ENCODE assay signal across 16 cellular contexts in genomic region chr17:68229619-68230018, GRCh38. TPM values are rescaled to one million over a fixed set of nuclear protein-coding genes. Genes with fewer than 3 reads are reported as not detected.
DNase-seq lines count a peak whose midpoint lies in the region; ATAC-seq and TF ChIP-seq lines count a peak whose summit lies in the region.
"Had no signal": no experiment of that assay in that cellular context is flagged by ENCODE, and none has a peak within 500 bp of the region (broad histone marks: within the 10 kb centered on the region; RNA-seq: fewer than 3 reads in every experiment).

No MANE protein-coding gene starts in this region.

- CTCF ChIA-PET in activated CD4-positive, alpha-beta T cell treated with anti-CD3 and anti-CD28 coated beads for 36 hours (lab: Charles Lee), result interaction anchor here (0.8 kb wide), 1 partner anchor 23 kb away, joined by 4 read pairs; no protein-coding TSS in a partner anchor
- CTCF ChIA-PET in activated B cell treated with CpG ODN at 0.5 μM for 24 hours (lab: Charles Lee), result interaction anchor here (1.3 kb wide), 1 partner anchor 29 kb away, joined by 3 read pairs; no protein-coding TSS in a partner anchor

- H3K4ac ChIP-seq in neuronal stem cell (ENCODE audit: low read length) (no peak overlapping the region), mesendoderm (ENCODE audit: low read depth, low read length) (no peak overlapping the region)

- H2BK5ac ChIP-seq in neuronal stem cell (ENCODE audit: low read length), result no peak overlapping the region
- H2BK5ac ChIP-seq in mesendoderm (ENCODE audit: low read length), result no peak overlapping the region

- H3K4me1 ChIP-seq in GM23338 (ENCODE audit: insufficient read depth), result no peaks in the 10 kb centered on the region
- H3K4me1 ChIP-seq in neuronal stem cell (ENCODE audit: control insufficient read depth in 2 of 2, insufficient read depth in 1 of 2, low read depth in 1 of 2, low read length in 2 of 2), result no peaks in the 10 kb centered on the region
- no peaks in the 10 kb centered on the region for H3K4me1 ChIP-seq in mesendoderm (ENCODE audit: control insufficient read depth, low read depth, low read length)

- DNase-seq in activated CD4-positive, alpha-beta T cell treated with anti-CD3 and anti-CD28 coated beads for 36 hours, result no peak
- no peak for DNase-seq in activated CD4-positive, alpha-beta T cell treated with anti-CD3 and anti-CD28 coated beads for 1 hour
- no peak for DNase-seq in GM23338 (ENCODE audit: low spot score)
- DNase-seq in activated B cell treated with CpG ODN at 0.5 μM for 24 hours, result no peak
- no peak for DNase-seq in neuronal stem cell (ENCODE audit: low spot score)
- no peak for DNase-seq in mesendoderm
- no peak for DNase-seq in activated naive CD4-positive, alpha-beta T cell (lab: John Stamatoyannopoulos, UW)
- no peak for DNase-seq in NK-92 (lab: John Stamatoyannopoulos, UW; ENCODE audit: unreplicated experiment)
- DNase-seq: H9, NCI-H1048, NCI-H1436 treated with DMSO at 0.1 percent for 48 hours, NCI-H2029 treated with DMSO at 0.1 percent for 48 hours, NCI-H510A treated with DMSO at 0.1 percent for 48 hours, SHP77 treated with DMSO at 0.1 percent for 48 hours had no signal

- H3K79me1 ChIP-seq in neuronal stem cell (ENCODE audit: low read depth, low read length), result peaks cover 3% of the 10 kb centered on the region
- H3K79me1 ChIP-seq in mesendoderm (ENCODE audit: low read length), result no peaks in the 10 kb centered on the region

- POLR2A ChIA-PET in activated CD4-positive, alpha-beta T cell treated with anti-CD3 and anti-CD28 coated beads for 36 hours (lab: Charles Lee), result no interaction called here
- POLR2A ChIA-PET in activated B cell treated with CpG ODN at 0.5 μM for 24 hours (lab: Charles Lee), result interaction anchor here (1.5 kb wide), 1 partner anchor 18 kb away, joined by 4 read pairs; no protein-coding TSS in a partner anchor

- H4K91ac ChIP-seq in neuronal stem cell (ENCODE audit: low read depth, low read length, poor library complexity), result no peak overlapping the region

- peaks cover 34% of the 10 kb centered on the region for H3K4me1 Mint-ChIP-seq in activated CD4-positive, alpha-beta T cell treated with anti-CD3 and anti-CD28 coated beads for 36 hours
- H3K4me1 Mint-ChIP-seq in GM23338 (peaks cover 5% of the 10 kb centered on the region; the same call in 1 of the 3 replicates), activated B cell treated with CpG ODN at 0.5 μM for 24 hours (peaks cover 80% of the 10 kb centered on the region)

- no peak overlapping the region for H3K56ac ChIP-seq in mesendoderm (ENCODE audit: low read length)

- H2BK15ac ChIP-seq in neuronal stem cell (ENCODE audit: low read length) (no peak overlapping the region), mesendoderm (replicated peaks; ENCODE audit: low read depth) (no peak overlapping the region)

- no peaks in the 10 kb centered on the region for H3K9me3 ChIP-seq in neuronal stem cell (replicated peaks in 1 of 2; ENCODE audit: control insufficient read depth in 2 of 2, insufficient read depth in 1 of 2, low read depth in 1 of 2, low read length in 2 of 2)

- no peak overlapping the region for H2BK12ac ChIP-seq in neuronal stem cell (ENCODE audit: low read length)

- no peak overlapping the region for H3K4me3 Mint-ChIP-seq in activated CD4-positive, alpha-beta T cell treated with anti-CD3 and anti-CD28 coated beads for 36 hours
- H3K4me3 Mint-ChIP-seq in GM23338, result no peak overlapping the region
- H3K4me3 Mint-ChIP-seq in activated B cell treated with CpG ODN at 0.5 μM for 24 hours, result no peak overlapping the region
- H3K4me3 Mint-ChIP-seq: H9 had no signal

- H3K23ac ChIP-seq in neuronal stem cell (ENCODE audit: low read depth, low read length, poor library complexity), result no peak overlapping the region
- H3K23ac ChIP-seq in mesendoderm (ENCODE audit: low read length), result no peak overlapping the region

- no peaks in the 10 kb centered on the region for H3K27me3 Mint-ChIP-seq in activated CD4-positive, alpha-beta T cell treated with anti-CD3 and anti-CD28 coated beads for 36 hours
- peaks cover 2% of the 10 kb centered on the region for H3K27me3 Mint-ChIP-seq in GM23338 (ENCODE audit: insufficient read depth, low read depth, poor library complexity)
- H3K27me3 Mint-ChIP-seq in activated B cell treated with CpG ODN at 0.5 μM for 24 hours, result no peaks in the 10 kb centered on the region

- H4K8ac ChIP-seq in neuronal stem cell (ENCODE audit: low read depth, low read length), result no peak overlapping the region
- no peak overlapping the region for H4K8ac ChIP-seq in mesendoderm (ENCODE audit: low read depth, low read length)

- H3K18ac ChIP-seq in neuronal stem cell (ENCODE audit: low read length), result no peak overlapping the region
- no peak overlapping the region for H3K18ac ChIP-seq in mesendoderm (ENCODE audit: low read length)

- ATAC-seq in activated CD4-positive, alpha-beta T cell treated with anti-CD3 and anti-CD28 coated beads for 36 hours, result no peak
- ATAC-seq in GM23338 (no peak), activated B cell treated with CpG ODN at 0.5 μM for 24 hours (ENCODE audit: low read depth) (no peak)

- no peaks in the 10 kb centered on the region for H3F3A ChIP-seq in GM23338 (replicated peaks; ENCODE audit: low read depth)

- H2AK5ac ChIP-seq in neuronal stem cell (ENCODE audit: low read depth, low read length) (no peak overlapping the region), mesendoderm (ENCODE audit: low read length) (no peak overlapping the region)

- no peaks in the 10 kb centered on the region for H3K9me3 Mint-ChIP-seq in activated CD4-positive, alpha-beta T cell treated with anti-CD3 and anti-CD28 coated beads for 36 hours (ENCODE audit: low read depth)
- H3K9me3 Mint-ChIP-seq in GM23338 (no peaks in the 10 kb centered on the region; the same call in 2 of the 3 replicates), activated B cell treated with CpG ODN at 0.5 μM for 24 hours (no peaks in the 10 kb centered on the region)
- H3K9me3 Mint-ChIP-seq: H9 had no signal

- no peak overlapping the region for H3K14ac ChIP-seq in neuronal stem cell (ENCODE audit: low read length)

- peak overlapping the region; percentile 77 for H3K27ac Mint-ChIP-seq in activated CD4-positive, alpha-beta T cell treated with anti-CD3 and anti-CD28 coated beads for 36 hours
- H3K27ac Mint-ChIP-seq in GM23338 (no peak overlapping the region), activated B cell treated with CpG ODN at 0.5 μM for 24 hours (peak overlapping the region; percentile 73)

- H3K27me3 ChIP-seq in GM23338 (ENCODE audit: insufficient read depth) (no peaks in the 10 kb centered on the region), neuronal stem cell (ENCODE audit: control insufficient read depth in 3 of 3, insufficient read depth in 3 of 3, low read depth in 1 of 3, low read length in 3 of 3) (no peaks in the 10 kb centered on the region), mesendoderm (ENCODE audit: insufficient read depth, low read length, poor library complexity) (no peaks in the 10 kb centered on the region)

- peak overlapping the region; percentile 54 for H2BK120ac ChIP-seq in neuronal stem cell (ENCODE audit: low read depth, low read length)
- no peak overlapping the region for H2BK120ac ChIP-seq in mesendoderm (ENCODE audit: low read depth, low read length)

- H2AFZ ChIP-seq in GM23338 (no peak overlapping the region), neuronal stem cell (ENCODE audit: low read length) (no peak overlapping the region)

- no peaks in the 10 kb centered on the region for H4K20me1 ChIP-seq in GM23338 (replicated peaks; ENCODE audit: insufficient read depth)

- H3K36me3 Mint-ChIP-seq in activated CD4-positive, alpha-beta T cell treated with anti-CD3 and anti-CD28 coated beads for 36 hours (ENCODE audit: low read depth), result peaks cover 2% of the 10 kb centered on the region
- H3K36me3 Mint-ChIP-seq in GM23338 (ENCODE audit: low read depth) (peaks cover 5% of the 10 kb centered on the region; the same call in 2 of the 3 replicates), activated B cell treated with CpG ODN at 0.5 μM for 24 hours (ENCODE audit: low read depth) (peaks cover 30% of the 10 kb centered on the region)

- H3K79me2 ChIP-seq in GM23338 (replicated peaks; ENCODE audit: insufficient read depth) (no peaks in the 10 kb centered on the region), mesendoderm (ENCODE audit: control insufficient read depth, insufficient read depth, low read length) (no peaks in the 10 kb centered on the region)

- TF ChIP-seq CTCF in GM23338 (conservative IDR thresholded peaks at IDR 0.05; ENCODE audit: low read depth in 2 of 2) (no peak), activated B cell treated with CpG ODN at 0.5 μM for 24 hours (IDR thresholded peaks at IDR 0.05) (no peak)

- H3K4me2 ChIP-seq in GM23338 (no peak overlapping the region), neuronal stem cell (ENCODE audit: insufficient read depth, low read length, poor library complexity, severe bottlenecking) (no peak overlapping the region), mesendoderm (ENCODE audit: low read length) (no peak overlapping the region)
- H3K4me2 ChIP-seq: KMS-11 had no signal

- H3K4me3 ChIP-seq in GM23338 (no peak overlapping the region), neuronal stem cell (ENCODE audit: low read length in 2 of 2) (no peak overlapping the region), mesendoderm (ENCODE audit: low read length) (no peak overlapping the region)

- no CpG with 5 or more reads among the region's 8 CpGs for WGBS in neuronal stem cell (ENCODE audit: extremely low coverage in 2 of 2, insufficient read length in 2 of 2, insufficient replicate concordance in 1 of 2), 2 donors
- WGBS in mesendoderm (ENCODE audit: extremely low coverage, insufficient coverage, low lambda C conversion rate), result no CpG with 5 or more reads among the region's 8 CpGs

- H3K9ac ChIP-seq in neuronal stem cell (ENCODE audit: low read depth, low read length, poor library complexity), result peak overlapping the region; percentile 44
- no peak overlapping the region for H3K9ac ChIP-seq in mesendoderm (ENCODE audit: low read length)
- H3K9ac ChIP-seq: KMS-11 had no signal

- intact Hi-C loops in activated CD4-positive, alpha-beta T cell treated with anti-CD3 and anti-CD28 coated beads for 36 hours (cut with DNase I, micrococcal nuclease), result no loop called here
- intact Hi-C loops in activated B cell treated with CpG ODN at 0.5 μM for 24 hours (cut with micrococcal nuclease), result no loop called here

- no peaks in the 10 kb centered on the region for H3K9me2 ChIP-seq in GM23338 (ENCODE audit: insufficient read depth)

- H3K36me3 ChIP-seq in GM23338 (ENCODE audit: insufficient read depth) (no peaks in the 10 kb centered on the region), neuronal stem cell (replicated peaks in 1 of 2; ENCODE audit: control insufficient read depth in 2 of 2, insufficient read depth in 2 of 2, low read length in 2 of 2) (no peaks in the 10 kb centered on the region), mesendoderm (ENCODE audit: control insufficient read depth, insufficient read depth, low read length) (no peaks in the 10 kb centered on the region)

- 0 out of 2 replicates have a peak overlapping the region, but pooled peaks have one; percentile 19 for H3K27ac ChIP-seq in GM23338 (ENCODE audit: low read depth)
- H3K27ac ChIP-seq in neuronal stem cell (replicated peaks; ENCODE audit: low read length), result no peak overlapping the region
- H3K27ac ChIP-seq in mesendoderm (ENCODE audit: low read depth, low read length), result no peak overlapping the region
- H3K27ac ChIP-seq: 22Rv1, KMS-11 had no signal

- H4K5ac ChIP-seq in mesendoderm (ENCODE audit: low read length), result no peak overlapping the region

RNA-seq across cellular contexts. Expression of gene AMZ2, which starts 18.2 kb away (rescaled TPM):
- 100 to 1,000 TPM; 119 to 150 TPM for total RNA-seq in activated CD4-positive, alpha-beta T cell treated with anti-CD3 and anti-CD28 coated beads for 36 hours
- total RNA-seq in GM23338 (2014; rRNA removed; shearing (Covaris generic)), result 49.1 and 54.2 TPM in 2 replicates
- polyA plus RNA-seq in GM23338 (2016; fragmentation: Nextera tagmentation; extraction: Ambion mirVana), result 71.5 and 83.8 TPM in 2 replicates
- 42.1 and 55.4 TPM in 2 replicates for total RNA-seq in activated B cell treated with CpG ODN at 0.5 μM for 24 hours
- polyA plus RNA-seq in neuronal stem cell (2013, experiment 1 of 2), result 166 TPM
- 168 TPM for polyA plus RNA-seq in neuronal stem cell (2013, experiment 2 of 2)
- 70.9 TPM for polyA plus RNA-seq in mesendoderm (2013, experiment 1 of 2)
- polyA plus RNA-seq in mesendoderm (2013, experiment 2 of 2), result 68.9 TPM
